Comparison of ENCODE assay signal across 9 cellular contexts in genomic region chr5:77852068-77852513, GRCh38.
DNase-seq lines count a peak whose midpoint lies in the region; ATAC-seq, FAIRE-seq and TF ChIP-seq lines count a peak whose summit lies in the region.
"Had no signal": no experiment of that assay in that cellular context is flagged by ENCODE, and none has a peak within 500 bp of the region (broad histone marks: within the 10 kb centered on the region; RNA-seq: fewer than 3 reads in every experiment).

No MANE protein-coding gene starts in this region.

- no peaks in the 10 kb centered on the region for H3K27me3 ChIP-seq in right lobe of liver
- H3K27me3 ChIP-seq in testis, result no peaks in the 10 kb centered on the region

- no peaks in the 10 kb centered on the region for H3K9me3 Mint-ChIP-seq in activated CD8-positive, alpha-beta memory T cell treated with anti-CD3 and anti-CD28 coated beads, Interleukin-2, amount 10 ng/mL, durations not matched to agents 7 days and 5 days (ENCODE audit: low read depth)

- H3K4me1 ChIP-seq in right lobe of liver (no peaks in the 10 kb centered on the region), testis (no peaks in the 10 kb centered on the region)

- H3K36me3 ChIP-seq in right lobe of liver (no peaks in the 10 kb centered on the region), testis (ENCODE audit: low read depth, missing control alignments) (no peaks in the 10 kb centered on the region)

- no peak overlapping the region for H3K27ac Mint-ChIP-seq in activated CD8-positive, alpha-beta memory T cell treated with anti-CD3 and anti-CD28 coated beads, Interleukin-2, amount 10 ng/mL, durations not matched to agents 7 days and 5 days

- TF ChIP-seq POLR2A in right lobe of liver (IDR thresholded peaks at IDR 0.05) (no peak), testis (IDR thresholded peaks at IDR 0.05) (no peak)

- CTCF ChIA-PET in activated CD8-positive, alpha-beta memory T cell treated with anti-CD3 and anti-CD28 coated beads, Interleukin-2, amount 10 ng/mL, durations not matched to agents 7 days and 5 days (lab: Charles Lee), result interaction anchor here (1.5 kb wide), 1 partner anchor 19 kb away, joined by 3 read pairs; no protein-coding TSS in a partner anchor

- H3K9me3 ChIP-seq in right lobe of liver, result no peaks in the 10 kb centered on the region
- H3K9me3 ChIP-seq in testis, result no peaks in the 10 kb centered on the region

- WGBS in right lobe of liver (ENCODE audit: insufficient coverage, low coverage, low lambda C conversion rate, missing lambda C conversion rate), result 3% methylated on average over 13 of the region's 13 CpGs
- 2 to 3% methylated on average over 13 of the region's 13 CpGs for WGBS in testis, 2 donors

- no peak for TF ChIP-seq CTCF in astrocyte of the cerebellum (IDR thresholded peaks at IDR 0.05; ENCODE audit: low read depth, low read length, missing control alignments)
- no peak for TF ChIP-seq CTCF in right lobe of liver (IDR thresholded peaks at IDR 0.05)
- no peak for TF ChIP-seq CTCF in testis (IDR thresholded peaks at IDR 0.05)
- TF ChIP-seq CTCF in D721Med (IDR thresholded peaks at IDR 0.05; ENCODE audit: insufficient read depth, missing control alignments), result no peak

- no peaks in the 10 kb centered on the region for H3K36me3 Mint-ChIP-seq in activated CD8-positive, alpha-beta memory T cell treated with anti-CD3 and anti-CD28 coated beads, Interleukin-2, amount 10 ng/mL, durations not matched to agents 7 days and 5 days

- no peak overlapping the region for H3K27ac ChIP-seq in right lobe of liver
- H3K27ac ChIP-seq in testis, result no peak overlapping the region
- H3K27ac ChIP-seq: C4-2B had no signal

- ATAC-seq in activated CD8-positive, alpha-beta memory T cell treated with anti-CD3 and anti-CD28 coated beads, Interleukin-2, amount 10 ng/mL, durations not matched to agents 7 days and 5 days, result no peak
- ATAC-seq in right lobe of liver, result no peak
- ATAC-seq in GM21367 (IDR thresholded peaks at IDR 0.05; ENCODE audit: unreplicated experiment), result no peak

- peaks cover 22% of the 10 kb centered on the region for H3K4me1 Mint-ChIP-seq in activated CD8-positive, alpha-beta memory T cell treated with anti-CD3 and anti-CD28 coated beads, Interleukin-2, amount 10 ng/mL, durations not matched to agents 7 days and 5 days

- intact Hi-C loops in right lobe of liver (cut with DNase I), result no loop called here
- intact Hi-C loops in testis (cut with DNase I; ENCODE audit: low total_unique reads), result no loop called here

- H3K27me3 Mint-ChIP-seq in activated CD8-positive, alpha-beta memory T cell treated with anti-CD3 and anti-CD28 coated beads, Interleukin-2, amount 10 ng/mL, durations not matched to agents 7 days and 5 days, result peaks cover 43% of the 10 kb centered on the region

- no peak for DNase-seq in activated CD8-positive, alpha-beta memory T cell treated with anti-CD3 and anti-CD28 coated beads, Interleukin-2, amount 10 ng/mL, durations not matched to agents 7 days and 5 days
- no peak for DNase-seq in activated CD8-positive, alpha-beta memory T cell treated with anti-CD3 and anti-CD28 coated beads, Interleukin-2, amount 50 U/mL, for 48 hours
- DNase-seq in astrocyte of the cerebellum (ENCODE audit: low read depth), result no peak
- no peak for DNase-seq in right lobe of liver
- DNase-seq in testis, result no peak
- DNase-seq in D721Med (ENCODE audit: insufficient read length, low spot score), result no peak
- no peak for DNase-seq in NCI-H2107 (lab: John Stamatoyannopoulos, UW)

- H3K4me3 ChIP-seq in astrocyte of the cerebellum (ENCODE audit: low read depth, low read length) (peak overlapping the region; percentile 44), right lobe of liver (peak overlapping the region; percentile 42 to 62 (median 56)), testis (peak overlapping the region; percentile 56 to 63)

- FAIRE-seq in D721Med (lab: Jason Lieb, UNC), result no peak

- peak overlapping the region; percentile 74 for H3K4me3 Mint-ChIP-seq in activated CD8-positive, alpha-beta memory T cell treated with anti-CD3 and anti-CD28 coated beads, Interleukin-2, amount 10 ng/mL, durations not matched to agents 7 days and 5 days

- in situ Hi-C loops in astrocyte of the cerebellum (cut with HindIII; ENCODE audit: low sequenced_read_pairs), result no loop called here
